7 cellular contexts compared by ENCODE assay signal in the genomic region with DNA sequence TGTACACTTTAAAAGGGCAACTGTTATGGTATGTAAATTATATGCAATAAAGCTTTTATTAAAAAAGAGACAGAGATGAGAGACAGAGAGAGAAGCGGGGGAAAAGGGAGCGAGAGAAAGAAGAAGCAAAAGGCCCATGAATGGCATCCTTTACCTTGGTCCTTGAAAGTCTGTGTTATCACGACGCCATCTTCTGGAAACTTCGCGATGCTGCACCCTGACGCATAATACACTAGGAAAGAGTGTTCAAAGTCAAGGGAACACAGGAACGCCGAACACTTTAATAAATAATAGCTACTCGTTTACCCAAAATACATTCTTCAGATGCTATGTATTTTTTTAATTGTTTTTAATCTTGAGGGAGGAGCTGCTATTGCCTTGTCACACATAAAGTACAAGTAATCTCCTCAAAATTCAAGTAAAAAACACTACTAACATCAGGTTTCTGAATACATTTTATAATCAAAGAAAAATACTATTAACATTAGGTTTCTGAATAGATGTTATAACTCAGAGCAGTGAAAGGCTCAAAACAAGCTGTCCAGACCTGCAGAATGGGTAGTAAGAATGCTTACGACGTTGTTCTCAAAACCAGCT. TPM values are rescaled to one million over a fixed set of nuclear protein-coding genes. Genes with fewer than 3 reads are reported as not detected.
A peak's percentile ranks its signal among the peaks of the same experiment; 100 is the strongest.
DNase-seq lines count a peak whose midpoint lies in the region; ATAC-seq and TF ChIP-seq lines count a peak whose summit lies in the region.

No MANE protein-coding gene starts in this region.

- in situ Hi-C loops in G401 (cut with HindIII; ENCODE audit: low sequenced_read_pairs) = loop anchor here (5.0 kb wide), 1 partner anchor 88 kb away; no protein-coding TSS in a partner anchor

- no peak overlapping the region for H3K4me3 ChIP-seq in epithelial cell of esophagus (ENCODE audit: low read length)

- ATAC-seq in GM21526 (IDR thresholded peaks at IDR 0.05; ENCODE audit: low FRiP score, unreplicated experiment) = no peak

- DNase-seq in G401 (ENCODE audit: low spot score) = peak; percentile 80
- DNase-seq in LoVo (ENCODE audit: low spot score) = peak; percentile 42
- DNase-seq in SK-N-DZ (ENCODE audit: low spot score) = peak; percentile 64
- DNase-seq in epithelial cell of esophagus (ENCODE audit: low read depth) = peak; percentile 67
- DNase-seq in mucosa of gallbladder (ENCODE audit: low spot score) = peak; percentile 56
- DNase-seq in activated CD4-positive, CD25-positive, alpha-beta regulatory T cell treated with anti-CD3 and anti-CD28 coated beads, Interleukin-2, amount 50 U/mL, for 72 hours = no peak

- TF ChIP-seq CTCF in epithelial cell of esophagus (IDR thresholded peaks at IDR 0.05; ENCODE audit: insufficient read depth, low read depth, low read length, missing control alignments) = peak; percentile 81

RNA-seq across cellular contexts. Expression of gene SLC38A8, which starts 23.0 kb away (rescaled TPM):
- total RNA-seq in G401 (2014; rRNA removed; shearing (Covaris generic)) = not detected in 2 replicates
- 0.42 TPM in 1 of 2 replicates, not detected in the other for polyA plus RNA-seq in SK-N-DZ (2014; cell fraction: cytosol; rRNA removed)
- not detected in 2 replicates for polyA plus RNA-seq in SK-N-DZ (2014; cell fraction: nucleus; rRNA removed)
- total RNA-seq in mucosa of gallbladder = not detected

RNA-seq across cellular contexts. Expression of gene MBTPS1, which starts 51.1 kb away (rescaled TPM):
- total RNA-seq in G401 (2014; rRNA removed; shearing (Covaris generic)) = 52.5 and 70.6 TPM in 2 replicates
- polyA plus RNA-seq in SK-N-DZ (2014; cell fraction: cytosol; rRNA removed) = 54.8 and 67.5 TPM in 2 replicates
- polyA plus RNA-seq in SK-N-DZ (2014; cell fraction: nucleus; rRNA removed) = 92.2 and 143 TPM in 2 replicates
- 87.6 TPM for total RNA-seq in mucosa of gallbladder
